ENCODE assay signal across 15 cellular contexts in genomic region chr1:91700332-91700731, GRCh38.
A peak's percentile ranks its signal among the peaks of the same experiment; 100 is the strongest.
DNase-seq lines count a peak whose midpoint lies in the region; ATAC-seq lines count a peak whose summit lies in the region.
"Had no signal": no experiment of that assay in that cellular context is flagged by ENCODE, and none has a peak within 500 bp of the region (broad histone marks: within the 10 kb centered on the region; RNA-seq: fewer than 3 reads in every experiment).

No MANE protein-coding gene starts in this region.

- H3K4me1 Mint-ChIP-seq in activated naive CD8-positive, alpha-beta T cell treated with anti-CD3 and anti-CD28 coated beads for 36 hours, result peaks cover 21% of the 10 kb centered on the region

- peaks cover 14% of the 10 kb centered on the region for H3K36me3 Mint-ChIP-seq in activated naive CD8-positive, alpha-beta T cell treated with anti-CD3 and anti-CD28 coated beads for 36 hours
- H3K36me3 Mint-ChIP-seq: memory B cell had no signal

- H3K4me1 ChIP-seq in SJSA1 (replicated peaks) (peaks cover 34% of the 10 kb centered on the region), skeletal muscle satellite cell (ENCODE audit: control insufficient read depth, insufficient read depth, low read length) (peaks cover 44% of the 10 kb centered on the region), aorta (ENCODE audit: control insufficient read depth in 1 of 2, insufficient read depth in 2 of 2, low read length in 2 of 2) (peaks cover 0 to 7% of the 10 kb centered on the region in 2 donors)

- H3K27ac ChIP-seq in SJSA1 (peak overlapping the region; percentile 95), aorta (ENCODE audit: low read depth in 1 of 2, low read length in 2 of 2) (no peak overlapping the region)

- H3K27me3 ChIP-seq in SJSA1 (replicated peaks) (no peaks in the 10 kb centered on the region), skeletal muscle satellite cell (ENCODE audit: control insufficient read depth, insufficient read depth, low read length) (no peaks in the 10 kb centered on the region), aorta (ENCODE audit: control insufficient read depth in 1 of 2, insufficient read depth in 2 of 2, low read length in 1 of 2) (no peaks in the 10 kb centered on the region)

- H3K4me3 ChIP-seq in SJSA1 (no peak overlapping the region), skeletal muscle satellite cell (ENCODE audit: low read length) (no peak overlapping the region), aorta (ENCODE audit: low read length in 2 of 2) (no peak overlapping the region)

- ATAC-seq in HG02588 (IDR thresholded peaks at IDR 0.05; ENCODE audit: unreplicated experiment) (no peak), aorta (ENCODE audit: low FRiP score) (no peak)
- ATAC-seq: T-cell had no signal

- H3K27me3 Mint-ChIP-seq in activated naive CD8-positive, alpha-beta T cell treated with anti-CD3 and anti-CD28 coated beads for 36 hours, result no peaks in the 10 kb centered on the region
- H3K27me3 Mint-ChIP-seq: activated CD4-positive, alpha-beta T cell treated with anti-CD3 and anti-CD28 coated beads, Interleukin-2, amount 10 ng/mL, durations not matched to agents 7 days and 5 days; T-cell had no signal

- no peaks in the 10 kb centered on the region for H3K9me3 Mint-ChIP-seq in activated naive CD8-positive, alpha-beta T cell treated with anti-CD3 and anti-CD28 coated beads for 36 hours
- H3K9me3 Mint-ChIP-seq: activated T-helper 2 cell treated with anti-CD3 and anti-CD28 coated beads, Interferon-gamma antibody, Interleukin-2, Interleukin-4, amounts not matched to agents 10 μg/mL and 5 μg/mL and 100 μg/mL, durations not matched to agents 14 hours and 24 hours and 36 hours; memory B cell; T-cell had no signal

- no peak overlapping the region for H3K4me3 Mint-ChIP-seq in activated naive CD8-positive, alpha-beta T cell treated with anti-CD3 and anti-CD28 coated beads for 36 hours
- H3K4me3 Mint-ChIP-seq: activated CD4-positive, alpha-beta T cell treated with anti-CD3 and anti-CD28 coated beads, Interleukin-2, amount 10 ng/mL, durations not matched to agents 7 days and 5 days; memory B cell; T-cell had no signal

- peak overlapping the region; percentile 46 for H3K4me2 ChIP-seq in skeletal muscle satellite cell (ENCODE audit: low read length)

- intact Hi-C loops in aorta (cut with DNase I), result no loop called here

- peak overlapping the region; percentile 15 for H3K9ac ChIP-seq in skeletal muscle satellite cell (ENCODE audit: low read depth, low read length)

- WGBS in aorta, 2 donors, result 95 to 97% methylated on average over 2 of the region's 2 CpGs

- no peaks in the 10 kb centered on the region for H3K36me3 ChIP-seq in SJSA1
- H3K36me3 ChIP-seq in skeletal muscle satellite cell (ENCODE audit: insufficient read depth, low read length), result no peaks in the 10 kb centered on the region
- peaks cover 0 to 2% of the 10 kb centered on the region in 2 donors for H3K36me3 ChIP-seq in aorta (ENCODE audit: control insufficient read depth in 1 of 2, insufficient read depth in 2 of 2, low read length in 1 of 2)

- DNase-seq in GM04504 (ENCODE audit: low read depth), result peak; percentile 57
- DNase-seq in SJSA1 (ENCODE audit: low read depth in 1 of 2, low spot score in 2 of 2), result peak; percentile 72 to 75
- peak; percentile 89 for DNase-seq in fibroblast of peridontal ligament (ENCODE audit: extremely low read depth)
- DNase-seq in activated naive CD8-positive, alpha-beta T cell treated with anti-CD3 and anti-CD28 coated beads for 36 hours, result no peak
- DNase-seq in aorta, result no peak
- no peak for DNase-seq in NCI-H2107 treated with DMSO at 0.1 percent for 48 hours (lab: John Stamatoyannopoulos, UW; ENCODE audit: unreplicated experiment)
- DNase-seq: activated CD4-positive, alpha-beta T cell treated with anti-CD3 and anti-CD28 coated beads, Interleukin-2, amount 10 ng/mL, durations not matched to agents 7 days and 5 days; H7; KBM-7; NCI-H2029; T-cell had no signal

- no peak overlapping the region for H3K27ac Mint-ChIP-seq in activated naive CD8-positive, alpha-beta T cell treated with anti-CD3 and anti-CD28 coated beads for 36 hours
- H3K27ac Mint-ChIP-seq: activated CD4-positive, alpha-beta T cell treated with anti-CD3 and anti-CD28 coated beads, Interleukin-2, amount 10 ng/mL, durations not matched to agents 7 days and 5 days; activated T-helper 2 cell treated with anti-CD3 and anti-CD28 coated beads, Interferon-gamma antibody, Interleukin-2, Interleukin-4, amounts not matched to agents 10 μg/mL and 5 μg/mL and 100 μg/mL, durations not matched to agents 14 hours and 24 hours and 36 hours; memory B cell had no signal

- H3K9me3 ChIP-seq in SJSA1 (replicated peaks) (no peaks in the 10 kb centered on the region), skeletal muscle satellite cell (replicated peaks; ENCODE audit: low read length) (no peaks in the 10 kb centered on the region), aorta (ENCODE audit: control insufficient read depth, low read length) (no peaks in the 10 kb centered on the region)

Comparison
In these comparisons a context has a peak if more than half of its experiments do, and no peak if none do; other contexts are left out.
1. DNase-seq: peak in GM04504 (single experiment), SJSA1 (2 of 2) and fibroblast of peridontal ligament (single experiment); none in activated naive CD8-positive, alpha-beta T cell treated with anti-CD3 and anti-CD28 coated beads for 36 hours (single experiment), aorta (0 of 2) and NCI-H2107 treated with DMSO at 0.1 percent for 48 hours (single experiment).